In the genomic region with DNA sequence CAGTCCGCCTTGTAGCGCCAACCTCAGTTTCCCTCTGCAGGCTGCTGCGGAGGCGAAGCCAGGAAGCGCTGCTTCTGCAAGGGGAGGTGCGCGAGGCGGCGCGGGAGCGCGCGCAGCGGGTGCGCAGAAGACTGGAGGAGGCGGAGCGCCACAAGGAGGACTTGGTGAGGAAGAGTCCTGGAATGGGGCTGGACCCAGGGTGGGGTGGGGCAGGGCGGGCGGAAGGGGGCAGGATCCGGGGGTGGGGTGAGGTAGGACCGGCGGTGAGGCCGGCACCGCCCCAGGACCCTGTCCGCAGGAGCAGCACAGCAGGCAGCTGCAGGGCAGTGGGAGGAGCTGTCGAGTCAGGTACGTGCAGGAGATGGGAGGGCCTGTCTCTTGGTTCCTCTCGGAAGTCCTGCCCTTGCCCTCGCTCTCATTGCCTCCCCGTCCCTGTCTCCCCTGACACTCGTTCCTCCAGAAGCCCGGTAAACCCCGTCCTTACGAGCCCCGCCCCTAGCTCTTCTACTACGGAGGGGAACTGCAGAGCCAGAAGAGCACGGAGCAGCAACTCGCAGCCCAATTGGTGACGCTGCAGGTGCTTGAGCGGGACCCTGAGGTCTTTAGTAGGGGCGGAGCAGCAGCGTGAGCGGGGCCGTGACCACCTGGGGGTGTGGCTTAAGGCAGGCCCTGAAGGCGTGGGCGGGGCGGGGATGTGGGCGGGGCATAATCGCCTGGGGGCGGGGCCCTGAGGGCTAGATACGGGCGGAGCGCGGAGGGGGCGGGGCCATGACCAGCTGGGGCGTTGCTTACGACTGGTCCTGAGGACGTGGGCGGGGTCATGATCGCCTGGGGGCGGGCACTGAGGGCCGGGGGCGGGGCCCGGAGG, we compare ENCODE assay signal across 8 cellular contexts.
A peak's percentile ranks its signal among the peaks of the same experiment; 100 is the strongest.
DNase-seq lines count a peak whose midpoint lies in the region; ATAC-seq and TF ChIP-seq lines count a peak whose summit lies in the region.
"Not testable (repeated sequence)": the region's sequence is repeated elsewhere in the genome, so short reads cannot be mapped to it uniquely, and the experiment has no call there.

No MANE protein-coding gene starts in this region.

- H3K27ac Mint-ChIP-seq in chondrocyte (ENCODE audit: unreplicated experiment), result peak overlapping the region; percentile 96

- H3K4me1 Mint-ChIP-seq in chondrocyte (ENCODE audit: low read depth), result not testable (repeated sequence)

- H3K4me3 Mint-ChIP-seq in chondrocyte (ENCODE audit: unreplicated experiment), result peak overlapping the region; percentile 92

- not testable (repeated sequence) for TF ChIP-seq CTCF in chondrocyte (IDR thresholded peaks at IDR 0.05)

- H3K9me3 Mint-ChIP-seq in chondrocyte (ENCODE audit: low read depth), result not testable (repeated sequence)

- H3K27me3 Mint-ChIP-seq in chondrocyte (ENCODE audit: low read depth), result not testable (repeated sequence)

- DNase-seq in Ammon's horn (ENCODE audit: low spot score), result peak; percentile 97
- peak; percentile 76 for DNase-seq in GM19238 (ENCODE audit: insufficient read length, low spot score)
- peak; percentile 88 for DNase-seq in NCI-H460 (ENCODE audit: extremely low read depth, low read depth)
- DNase-seq in activated CD4-positive, alpha-beta T cell treated with anti-CD3 and anti-CD28 coated beads for 1 hour, result peak; percentile 97
- DNase-seq in chondrocyte (ENCODE audit: low spot score), result not testable (repeated sequence)
- DNase-seq in kidney tubule cell (ENCODE audit: low spot score), result peak; percentile 97
- peak; percentile 97 to 99 (median 98) for DNase-seq in stimulated activated CD4-positive, alpha-beta T cell treated with anti-CD3 and anti-CD28 coated beads, Interleukin-1b, Interleukin-23, amount 100 ng/mL, for 24 hours (ENCODE audit: low read depth in 4 of 4, low spot score in 1 of 4)

- H3K36me3 Mint-ChIP-seq in chondrocyte (ENCODE audit: low read depth), result not testable (repeated sequence)

- peak; percentile 67 for ATAC-seq in HG03432 (IDR thresholded peaks at IDR 0.05; ENCODE audit: unreplicated experiment)
